In the genomic region with DNA sequence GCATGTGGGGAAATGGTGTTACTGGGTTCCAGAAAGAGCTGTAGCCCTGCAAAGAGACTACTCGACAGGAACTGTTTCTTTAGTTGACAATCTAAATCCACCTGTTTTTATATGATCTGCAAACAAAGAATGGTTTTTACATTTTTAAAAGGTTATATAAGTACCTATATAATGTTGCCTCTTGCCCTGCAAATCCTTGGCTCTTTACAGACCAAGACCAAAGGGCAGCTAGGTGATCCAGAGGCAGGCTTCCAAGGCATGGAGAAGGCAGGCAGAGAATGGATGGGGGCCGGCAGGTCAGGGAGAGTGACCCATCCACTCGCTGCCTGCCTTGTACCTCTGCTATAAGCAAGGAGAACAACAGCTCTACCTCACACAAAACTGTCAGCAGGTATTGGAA, we compare ENCODE assay signal across 27 cellular contexts.
"Had no signal": no experiment of that assay in that cellular context is flagged by ENCODE, and none has a peak within 500 bp of the region (broad histone marks: within the 10 kb centered on the region; RNA-seq: fewer than 3 reads in every experiment).

No MANE protein-coding gene starts in this region.

- H3K36me3 ChIP-seq: Peyer's patch had no signal

- H3K9me3 ChIP-seq: MG63, Peyer's patch, SJSA1 had no signal

- DNase-seq: activated CD4-positive, alpha-beta T cell treated with anti-CD3 and anti-CD28 coated beads for 4 hours; activated CD8-positive, alpha-beta memory T cell treated with anti-CD3 and anti-CD28 coated beads, Interleukin-2, amount 50 U/mL, for 4 hours; activated CD8-positive, alpha-beta T cell treated with anti-CD3 and anti-CD28 coated beads for 36 hours; activated gamma-delta T cell treated with Interleukin-2 at 50 U/mL for 16 hours; activated naive CD4-positive, alpha-beta T cell treated with anti-CD3 and anti-CD28 coated beads, Interleukin-2, amount 10 ng/mL, durations not matched to agents 7 days and 5 days; activated naive CD8-positive, alpha-beta T cell treated with anti-CD3 and anti-CD28 coated beads for 36 hours; activated T-cell treated with anti-CD3 and anti-CD28 coated beads, Interleukin-2, amount 50 U/mL, for 72 hours; anterior cingulate cortex; MG63; MV-4-11; NCI-H1105; NCI-H1436; NCI-H1694 treated with DMSO at 0.1 percent for 48 hours; NCI-H2029 treated with DMSO at 0.1 percent for 48 hours; NCI-H510A; NCI-H526 treated with DMSO at 0.1 percent for 48 hours; NCI-H82; OCI-M1; Peyer's patch; SHP77; SW 1271; WERI-Rb-1 had no signal

- H3K4me2 ChIP-seq: KMS-11 had no signal

- ATAC-seq: activated CD4-positive, CD25-positive, alpha-beta regulatory T cell treated with anti-CD3 and anti-CD28 coated beads, Interleukin-2, amount 50 U/mL, for 24 hours; activated CD8-positive, alpha-beta T cell treated with anti-CD3 and anti-CD28 coated beads for 36 hours; activated T-cell treated with anti-CD3 and anti-CD28 coated beads, Interleukin-2, amount 50 U/mL, for 72 hours; SK-N-SH treated with all-trans-retinoic acid at 6 μM for 48 hours had no signal

- H3K4me1 ChIP-seq: Peyer's patch had no signal

- H3K9ac ChIP-seq: KMS-11 had no signal

- H3K4me3 ChIP-seq: MG63, Peyer's patch, SJSA1 had no signal

- H3K27ac ChIP-seq: KMS-11, Peyer's patch, RWPE1, SJSA1, WERI-Rb-1 had no signal

- H3K27me3 ChIP-seq: MG63, Peyer's patch, SJSA1 had no signal
